In genomic region chr11:18321991-18322711, GRCh38 we compare ENCODE assay signal across 8 cellular contexts. TPM values are rescaled to one million over a fixed set of nuclear protein-coding genes. Genes with fewer than 3 reads are reported as not detected.
DNase-seq lines count a peak whose midpoint lies in the region; ATAC-seq, FAIRE-seq and TF ChIP-seq lines count a peak whose summit lies in the region.

Gene GTF2H1 (plus strand): TSS chr11:18322567. CDS start chr11:18333075, 10,508 bp downstream.
Gene HPS5 (minus strand): TSS chr11:18322140. CDS start chr11:18317858, 4,282 bp downstream.

- WGBS in smooth muscle cell (ENCODE audit: low lambda C conversion rate): under 1% methylated on average over 55 of the region's 61 CpGs

- peak within 1 kb of the TSS; percentile 100 for H3K4me2 ChIP-seq in smooth muscle cell

- ATAC-seq in GM18873 (IDR thresholded peaks at IDR 0.05; ENCODE audit: low FRiP score, unreplicated experiment) (peak; percentile 82), HG03139 (IDR thresholded peaks at IDR 0.05; ENCODE audit: unreplicated experiment) (peak; percentile 78)

- H3K4me3 ChIP-seq in WI38 (ENCODE audit: low read depth, low read length) (peak within 1 kb of the TSS; percentile 77), bronchial epithelial cell (ENCODE audit: low read depth, low read length) (peak within 1 kb of the TSS; percentile 92), smooth muscle cell (peak within 1 kb of the TSS; percentile 73)

- no peaks in the 10 kb centered on the region for H4K20me1 ChIP-seq in smooth muscle cell (ENCODE audit: low read depth)

- peaks cover 22% of the 10 kb centered on the region for H3K4me1 ChIP-seq in smooth muscle cell (ENCODE audit: low read depth)

- H3K9ac ChIP-seq in smooth muscle cell (ENCODE audit: low read depth): peak within 1 kb of the TSS; percentile 97

- peaks cover 85% of the 10 kb centered on the region for H3K79me2 ChIP-seq in smooth muscle cell (ENCODE audit: low read depth)

- H3K27me3 ChIP-seq in bronchial epithelial cell (ENCODE audit: control insufficient read depth, insufficient read depth, low read length) (no peaks in the 10 kb centered on the region), smooth muscle cell (ENCODE audit: low read depth) (no peaks in the 10 kb centered on the region)

- peak; percentile 98 for DNase-seq in ACHN
- peak; percentile 99 for DNase-seq in NCI-H2227 (lab: John Stamatoyannopoulos, UW; ENCODE audit: unreplicated experiment)
- peak; percentile 97 for DNase-seq in bronchial epithelial cell (ENCODE audit: low read depth)
- peak; percentile 99 for DNase-seq in iPS-NIHi11 (ENCODE audit: low spot score)
- DNase-seq in smooth muscle cell (lab: John Stamatoyannopoulos, UW; ENCODE audit: unreplicated experiment): peak; percentile 97

- TF ChIP-seq CTCF in WI38 (IDR thresholded peaks at IDR 0.05; ENCODE audit: low read depth, low read length): no peak
- no peak for TF ChIP-seq CTCF in bronchial epithelial cell (IDR thresholded peaks at IDR 0.05; ENCODE audit: insufficient read depth, low read length, severe bottlenecking)
- no peak for TF ChIP-seq CTCF in smooth muscle cell (IDR thresholded peaks at IDR 0.05; ENCODE audit: borderline replicate concordance, insufficient read depth, poor library complexity, severe bottlenecking)

- H3F3A ChIP-seq in smooth muscle cell (ENCODE audit: low read depth): no peaks in the 10 kb centered on the region

- in situ Hi-C loops in ACHN (cut with HindIII; ENCODE audit: low pct_ligation_motif_present, low pct_unique_long_range_greater_than_20kb, low sequenced_read_pairs): no loop called here

- no peaks in the 10 kb centered on the region for H3K9me3 ChIP-seq in smooth muscle cell (replicated peaks; ENCODE audit: low read depth)

- H3K36me3 ChIP-seq in bronchial epithelial cell (ENCODE audit: control insufficient read depth, insufficient read depth, low read length) (peaks cover 3% of the 10 kb centered on the region), smooth muscle cell (ENCODE audit: low read depth) (peaks cover 5% of the 10 kb centered on the region)

- H3K27ac ChIP-seq in smooth muscle cell (ENCODE audit: low read depth): peak within 1 kb of the TSS; percentile 98

- peak within 1 kb of the TSS; percentile 86 for H2AFZ ChIP-seq in smooth muscle cell (ENCODE audit: low read depth)

- peak; percentile 43 for FAIRE-seq in bronchial epithelial cell (lab: Jason Lieb, UNC)

RNA-seq across cellular contexts. Expression of gene GTF2H1, which starts in this region (rescaled TPM):
- 56.3 and 79.8 TPM in 2 replicates for total RNA-seq in bronchial epithelial cell
- total RNA-seq in smooth muscle cell: 47.2 and 47.8 TPM in 2 replicates
- 22.0 and 28.3 TPM in 2 replicates for polyA plus RNA-seq in smooth muscle cell

RNA-seq across cellular contexts. Expression of gene HPS5, which starts in this region (rescaled TPM):
- 39.0 and 58.9 TPM in 2 replicates for total RNA-seq in bronchial epithelial cell
- total RNA-seq in smooth muscle cell: 13.1 and 20.2 TPM in 2 replicates
- 5.5 and 7.4 TPM in 2 replicates for polyA plus RNA-seq in smooth muscle cell

Comparison
In these comparisons a context has a peak if more than half of its experiments do, and no peak if none do; other contexts are left out.
1. Peak in every context shown above with its lines: DNase-seq, ATAC-seq, H3K4me3 ChIP-seq and H3K27ac ChIP-seq.